In the genomic region with DNA sequence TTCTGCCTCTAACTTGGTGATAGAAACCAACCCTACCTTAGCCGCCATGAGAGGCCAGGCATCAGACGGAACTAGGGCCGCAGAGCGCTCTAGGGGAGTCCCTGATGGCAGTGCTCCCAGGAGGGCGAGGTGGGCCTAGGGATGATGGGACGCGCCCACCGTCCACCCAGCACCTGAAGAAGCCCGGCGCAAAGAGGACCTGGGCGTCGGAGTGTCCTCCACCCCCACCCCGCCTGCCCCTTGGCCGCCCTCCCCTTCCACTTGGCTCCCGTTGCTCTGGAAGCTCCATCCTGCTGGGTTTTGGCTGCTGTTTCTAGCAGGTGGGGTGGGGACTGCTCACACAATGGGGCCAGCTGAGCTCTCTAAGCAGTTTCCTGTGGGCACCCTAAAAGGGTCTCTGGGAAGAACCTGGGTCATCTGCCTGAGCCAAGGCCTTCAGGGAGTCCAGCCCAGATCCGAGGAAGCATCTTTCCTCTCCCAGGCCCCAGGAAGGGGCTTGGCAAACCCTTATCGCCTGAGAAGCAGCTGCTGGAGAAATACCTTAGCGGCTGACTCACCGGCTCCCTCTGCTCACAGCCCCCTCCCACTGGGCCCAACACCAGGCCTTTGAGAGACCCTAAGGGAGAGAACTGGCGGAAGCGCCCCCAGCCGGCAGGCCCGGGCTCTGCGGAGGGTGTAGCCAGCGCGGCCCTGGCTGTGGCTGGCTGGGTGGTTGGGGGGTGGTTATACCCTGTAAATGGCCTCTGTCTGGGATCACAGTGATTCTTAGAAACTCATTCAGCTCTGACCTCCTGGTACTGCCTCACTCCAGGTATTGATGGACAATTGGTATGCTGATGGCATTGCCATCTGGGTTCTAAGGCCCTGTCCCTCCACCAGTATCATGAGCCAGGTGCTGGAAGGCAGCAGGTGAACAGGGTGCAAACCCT, we compare ENCODE assay signal across 1 cellular context.
A peak's percentile ranks its signal among the peaks of the same experiment; 100 is the strongest.
TF ChIP-seq lines count a peak whose summit lies in the region.

No MANE protein-coding gene starts in this region.

TF ChIP-seq in K562, 482 proteins besides CTCF, POLR2A, EP300 and RAD21 (continued from another document):
- TF ChIP-seq, protein P1, sequence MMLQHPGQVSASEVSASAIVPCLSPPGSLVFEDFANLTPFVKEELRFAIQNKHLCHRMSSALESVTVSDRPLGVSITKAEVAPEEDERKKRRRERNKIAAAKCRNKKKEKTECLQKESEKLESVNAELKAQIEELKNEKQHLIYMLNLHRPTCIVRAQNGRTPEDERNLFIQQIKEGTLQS (IDR thresholded peaks at IDR 0.05) = peak; percentile 97
- TF ChIP-seq, protein P1 (CRISPR knock-in tag; conservative IDR thresholded peaks at IDR 0.05) = peak; percentile 99
- TF ChIP-seq ZNF121 (CRISPR knock-in tag; conservative IDR thresholded peaks at IDR 0.05) (no peak), PPARD (CRISPR knock-in tag; IDR thresholded peaks at IDR 0.05) (no peak), NEUROD1 (IDR thresholded peaks at IDR 0.05; ENCODE audit: borderline replicate concordance, low read depth, low read length, partially characterized antibody) (peak; percentile 87), ZNF384 (IDR thresholded peaks at IDR 0.05; ENCODE audit: low read depth, low read length) (0 out of 2 replicates have a peak, but pooled peaks have one; percentile 26), RB1 (IDR thresholded peaks at IDR 0.05; ENCODE audit: low read depth) (peak; percentile 79), LCOR (CRISPR knock-in tag; IDR thresholded peaks at IDR 0.05) (peak; percentile 86), TRIM28 (IDR thresholded peaks at IDR 0.05) (0 out of 2 replicates have a peak, but pooled peaks have one; percentile 40), BMI1 (IDR thresholded peaks at IDR 0.05; ENCODE audit: low read length) (no peak; the same call in 1 of the 2 replicates), ZNF263 (CRISPR knock-in tag; IDR thresholded peaks at IDR 0.05; ENCODE audit: borderline replicate concordance) (0 out of 2 replicates have a peak, but pooled peaks have one; percentile 41), RCOR1 (IDR thresholded peaks at IDR 0.05; ENCODE audit: borderline replicate concordance in 1 of 2, low read depth in 2 of 2, low read length in 2 of 2) (peak; percentile 24 to 95; a peak in 3 of 4 replicates), KLF13 (tag; IDR thresholded peaks at IDR 0.05; ENCODE audit: borderline replicate concordance, low read depth) (0 out of 2 replicates have a peak, but pooled peaks have one; percentile 40), ZBTB33 (CRISPR knock-in tag; IDR thresholded peaks at IDR 0.05) (0 out of 2 replicates have a peak, but pooled peaks have one; percentile 17), ETV1 (tag; conservative IDR thresholded peaks at IDR 0.05; ENCODE audit: low read depth) (0 out of 2 replicates have a peak, but pooled peaks have one; percentile 19), AFF1 (IDR thresholded peaks at IDR 0.05; ENCODE audit: low read depth in 1 of 2, partially characterized antibody in 2 of 2) (peak in 1 of 2 experiments; percentile 48), ARID3A (IDR thresholded peaks at IDR 0.05; ENCODE audit: borderline replicate concordance, low read depth, low read length) (0 out of 2 replicates have a peak, but pooled peaks have one; percentile 34), HDAC1 (IDR thresholded peaks at IDR 0.05) (peak in 1 of 2 experiments; percentile 49; a peak in 1 of 4 replicates), GATAD2A (IDR thresholded peaks at IDR 0.05) (peak; percentile 85; the same call in 1 of the 2 replicates), MYC (IDR thresholded peaks at IDR 0.05; ENCODE audit: low read depth, low read length) (peak; percentile 65), MYC (CRISPR knock-in tag; IDR thresholded peaks at IDR 0.05; ENCODE audit: borderline replicate concordance, low read depth) (no peak), SRSF7 (optimal IDR thresholded peaks at IDR 0.05; ENCODE audit: low read depth, low read length) (no peak)
- TF ChIP-seq, protein P2, sequence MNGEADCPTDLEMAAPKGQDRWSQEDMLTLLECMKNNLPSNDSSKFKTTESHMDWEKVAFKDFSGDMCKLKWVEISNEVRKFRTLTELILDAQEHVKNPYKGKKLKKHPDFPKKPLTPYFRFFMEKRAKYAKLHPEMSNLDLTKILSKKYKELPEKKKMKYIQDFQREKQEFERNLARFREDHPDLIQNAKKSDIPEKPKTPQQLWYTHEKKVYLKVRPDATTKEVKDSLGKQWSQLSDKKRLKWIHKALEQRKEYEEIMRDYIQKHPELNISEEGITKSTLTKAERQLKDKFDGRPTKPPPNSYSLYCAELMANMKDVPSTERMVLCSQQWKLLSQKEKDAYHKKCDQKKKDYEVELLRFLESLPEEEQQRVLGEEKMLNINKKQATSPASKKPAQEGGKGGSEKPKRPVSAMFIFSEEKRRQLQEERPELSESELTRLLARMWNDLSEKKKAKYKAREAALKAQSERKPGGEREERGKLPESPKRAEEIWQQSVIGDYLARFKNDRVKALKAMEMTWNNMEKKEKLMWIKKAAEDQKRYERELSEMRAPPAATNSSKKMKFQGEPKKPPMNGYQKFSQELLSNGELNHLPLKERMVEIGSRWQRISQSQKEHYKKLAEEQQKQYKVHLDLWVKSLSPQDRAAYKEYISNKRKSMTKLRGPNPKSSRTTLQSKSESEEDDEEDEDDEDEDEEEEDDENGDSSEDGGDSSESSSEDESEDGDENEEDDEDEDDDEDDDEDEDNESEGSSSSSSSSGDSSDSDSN (IDR thresholded peaks at IDR 0.05; ENCODE audit: borderline replicate concordance in 1 of 2, low read depth in 2 of 2, low read length in 2 of 2) = 0 out of 4 replicates have a peak, but pooled peaks of 1 of the 2 experiments have one; percentile 33
- TF ChIP-seq, protein P3, sequence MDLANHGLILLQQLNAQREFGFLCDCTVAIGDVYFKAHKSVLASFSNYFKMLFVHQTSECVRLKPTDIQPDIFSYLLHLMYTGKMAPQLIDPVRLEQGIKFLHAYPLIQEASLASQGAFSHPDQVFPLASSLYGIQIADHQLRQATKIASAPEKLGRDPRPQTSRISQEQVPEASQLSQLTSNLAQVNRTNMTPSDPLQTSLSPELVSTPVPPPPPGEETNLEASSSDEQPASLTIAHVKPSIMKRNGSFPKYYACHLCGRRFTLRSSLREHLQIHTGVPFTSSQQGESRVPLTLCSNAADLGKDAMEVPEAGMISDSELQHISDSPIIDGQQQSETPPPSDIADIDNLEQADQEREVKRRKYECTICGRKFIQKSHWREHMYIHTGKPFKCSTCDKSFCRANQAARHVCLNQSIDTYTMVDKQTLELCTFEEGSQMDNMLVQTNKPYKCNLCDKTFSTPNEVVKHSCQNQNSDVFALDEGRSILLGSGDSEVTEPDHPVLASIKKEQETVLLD (IDR thresholded peaks at IDR 0.05) = 0 out of 2 replicates have a peak, but pooled peaks have one; percentile 33
- TF ChIP-seq, protein P4, sequence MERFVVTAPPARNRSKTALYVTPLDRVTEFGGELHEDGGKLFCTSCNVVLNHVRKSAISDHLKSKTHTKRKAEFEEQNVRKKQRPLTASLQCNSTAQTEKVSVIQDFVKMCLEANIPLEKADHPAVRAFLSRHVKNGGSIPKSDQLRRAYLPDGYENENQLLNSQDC (CRISPR knock-in tag; IDR thresholded peaks at IDR 0.05) = no peak
- TF ChIP-seq, protein P5, sequence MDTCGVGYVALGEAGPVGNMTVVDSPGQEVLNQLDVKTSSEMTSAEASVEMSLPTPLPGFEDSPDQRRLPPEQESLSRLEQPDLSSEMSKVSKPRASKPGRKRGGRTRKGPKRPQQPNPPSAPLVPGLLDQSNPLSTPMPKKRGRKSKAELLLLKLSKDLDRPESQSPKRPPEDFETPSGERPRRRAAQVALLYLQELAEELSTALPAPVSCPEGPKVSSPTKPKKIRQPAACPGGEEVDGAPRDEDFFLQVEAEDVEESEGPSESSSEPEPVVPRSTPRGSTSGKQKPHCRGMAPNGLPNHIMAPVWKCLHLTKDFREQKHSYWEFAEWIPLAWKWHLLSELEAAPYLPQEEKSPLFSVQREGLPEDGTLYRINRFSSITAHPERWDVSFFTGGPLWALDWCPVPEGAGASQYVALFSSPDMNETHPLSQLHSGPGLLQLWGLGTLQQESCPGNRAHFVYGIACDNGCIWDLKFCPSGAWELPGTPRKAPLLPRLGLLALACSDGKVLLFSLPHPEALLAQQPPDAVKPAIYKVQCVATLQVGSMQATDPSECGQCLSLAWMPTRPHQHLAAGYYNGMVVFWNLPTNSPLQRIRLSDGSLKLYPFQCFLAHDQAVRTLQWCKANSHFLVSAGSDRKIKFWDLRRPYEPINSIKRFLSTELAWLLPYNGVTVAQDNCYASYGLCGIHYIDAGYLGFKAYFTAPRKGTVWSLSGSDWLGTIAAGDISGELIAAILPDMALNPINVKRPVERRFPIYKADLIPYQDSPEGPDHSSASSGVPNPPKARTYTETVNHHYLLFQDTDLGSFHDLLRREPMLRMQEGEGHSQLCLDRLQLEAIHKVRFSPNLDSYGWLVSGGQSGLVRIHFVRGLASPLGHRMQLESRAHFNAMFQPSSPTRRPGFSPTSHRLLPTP (IDR thresholded peaks at IDR 0.05; ENCODE audit: borderline replicate concordance, extremely low read depth, insufficient read length) = no peak
- TF ChIP-seq, protein P6, sequence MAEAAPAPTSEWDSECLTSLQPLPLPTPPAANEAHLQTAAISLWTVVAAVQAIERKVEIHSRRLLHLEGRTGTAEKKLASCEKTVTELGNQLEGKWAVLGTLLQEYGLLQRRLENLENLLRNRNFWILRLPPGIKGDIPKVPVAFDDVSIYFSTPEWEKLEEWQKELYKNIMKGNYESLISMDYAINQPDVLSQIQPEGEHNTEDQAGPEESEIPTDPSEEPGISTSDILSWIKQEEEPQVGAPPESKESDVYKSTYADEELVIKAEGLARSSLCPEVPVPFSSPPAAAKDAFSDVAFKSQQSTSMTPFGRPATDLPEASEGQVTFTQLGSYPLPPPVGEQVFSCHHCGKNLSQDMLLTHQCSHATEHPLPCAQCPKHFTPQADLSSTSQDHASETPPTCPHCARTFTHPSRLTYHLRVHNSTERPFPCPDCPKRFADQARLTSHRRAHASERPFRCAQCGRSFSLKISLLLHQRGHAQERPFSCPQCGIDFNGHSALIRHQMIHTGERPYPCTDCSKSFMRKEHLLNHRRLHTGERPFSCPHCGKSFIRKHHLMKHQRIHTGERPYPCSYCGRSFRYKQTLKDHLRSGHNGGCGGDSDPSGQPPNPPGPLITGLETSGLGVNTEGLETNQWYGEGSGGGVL (CRISPR knock-in tag; IDR thresholded peaks at IDR 0.05) = no peak
